Comparison of ENCODE assay signal across 34 cellular contexts in the genomic region with DNA sequence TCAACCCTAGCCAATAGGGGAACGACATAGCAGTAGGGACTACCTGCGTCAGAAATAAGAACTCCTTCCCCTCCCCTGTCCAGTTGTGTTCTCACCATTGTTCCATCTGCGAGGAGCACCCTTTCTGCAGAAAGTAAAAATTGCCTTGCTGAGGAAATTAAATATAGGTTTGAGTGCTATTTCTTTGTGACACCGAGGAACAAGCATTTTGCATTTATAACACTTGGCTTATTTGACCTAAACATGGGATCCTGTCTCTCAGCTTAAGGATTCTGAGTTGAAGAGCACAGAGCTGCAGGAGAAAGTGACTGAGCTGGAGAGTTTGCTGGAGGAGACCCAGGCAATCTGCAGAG. TPM values are rescaled to one million over a fixed set of nuclear protein-coding genes. Genes with fewer than 3 reads are reported as not detected.
"Had no signal": no experiment of that assay in that cellular context is flagged by ENCODE, and none has a peak within 500 bp of the region (broad histone marks: within the 10 kb centered on the region; RNA-seq: fewer than 3 reads in every experiment).

No MANE protein-coding gene starts in this region.

- H3K4me3 Mint-ChIP-seq: activated CD4-positive, alpha-beta memory T cell treated with anti-CD3 and anti-CD28 coated beads for 36 hours; activated T-cell treated with anti-CD3 and anti-CD28 coated beads, Interleukin-2, amount 50 U/mL, for 4 hours; activated T-helper 17 cell treated with anti-CD3 and anti-CD28 coated beads, Interleukin-2, amount 50 U/mL, for 72 hours; central memory CD8-positive, alpha-beta T cell; dendritic cell treated with granulocyte-macrophage colony-stimulating factor and Interleukin-4, amounts not matched to agents 40 ng/mL and 50 ng/mL, for 4 days; endodermal cell; natural killer cell; stimulated activated naive B cell treated with anti-CD40 and anti-IgM and Interleukin-4, amounts not matched to agents 10 μg/mL and 1 μg/mL and 100 μg/mL, for 72 hours had no signal

- H3K27me3 ChIP-seq: esophagus muscularis mucosa, foreskin keratinocyte, heart right ventricle, neutrophil, sigmoid colon, stomach, thyroid gland, upper lobe of left lung, vagina had no signal

- H3K9me3 ChIP-seq: esophagus muscularis mucosa, neutrophil, sigmoid colon, thyroid gland, vagina had no signal

- H3K27ac ChIP-seq: esophagus muscularis mucosa, foreskin keratinocyte, heart right ventricle, left ventricle myocardium inferior, neutrophil, sigmoid colon, stomach, thyroid gland, upper lobe of left lung, vagina, VCaP had no signal

- H3K4me1 ChIP-seq: esophagus muscularis mucosa, foreskin keratinocyte, sigmoid colon, stomach, thyroid gland, upper lobe of left lung, vagina had no signal

- H3K4me3 ChIP-seq: esophagus muscularis mucosa, heart right ventricle, left ventricle myocardium inferior, lung, sigmoid colon, stomach, thyroid gland, upper lobe of left lung, vagina had no signal

- DNase-seq: activated CD4-positive, alpha-beta memory T cell treated with anti-CD3 and anti-CD28 coated beads for 36 hours; activated CD4-positive, alpha-beta T cell treated with anti-CD3 and anti-CD28 coated beads for 48 hours; activated gamma-delta T cell treated with Interleukin-2 at 50 U/mL for 16 hours; activated T-cell treated with anti-CD3 and anti-CD28 coated beads, Interleukin-2, amount 50 U/mL, for 4 hours; endodermal cell; foreskin keratinocyte; heart right ventricle; left ventricle myocardium inferior; mesendoderm; natural killer cell; sigmoid colon; small intestine; stimulated activated CD4-positive, alpha-beta T cell treated with anti-CD3 and anti-CD28 coated beads, Interleukin-1b, Interleukin-23, amount 100 ng/mL, for 48 hours; stimulated activated CD4-positive, alpha-beta T cell treated with anti-CD3 and anti-CD28 coated beads, Interleukin-4, amount 100 ng/mL, for 4 hours; stimulated activated CD8-positive, alpha-beta memory T cell treated with anti-CD3 and anti-CD28 coated beads, Interleukin-4, amount 100 ng/mL, for 48 hours; stimulated activated naive B cell treated with anti-CD40 and anti-IgM and Interleukin-4, amounts not matched to agents 10 μg/mL and 1 μg/mL and 100 μg/mL, for 72 hours; stomach; T-helper 9 cell; thyroid gland; upper lobe of left lung had no signal

- H3K27ac Mint-ChIP-seq: activated CD4-positive, alpha-beta memory T cell treated with anti-CD3 and anti-CD28 coated beads for 36 hours; activated naive CD4-positive, alpha-beta T cell treated with anti-CD3 and anti-CD28 coated beads, Interleukin-2, amount 50 U/mL, for 72 hours; activated T-helper 17 cell treated with anti-CD3 and anti-CD28 coated beads, Interleukin-2, amount 50 U/mL, for 72 hours; dendritic cell treated with granulocyte-macrophage colony-stimulating factor and Interleukin-4, amounts not matched to agents 40 ng/mL and 50 ng/mL, for 4 days; endodermal cell; natural killer cell; progenitor cell of endocrine pancreas; stimulated activated naive B cell treated with anti-CD40 and anti-IgM and Interleukin-4, amounts not matched to agents 10 μg/mL and 1 μg/mL and 100 μg/mL, for 72 hours had no signal

- H3K27me3 Mint-ChIP-seq: activated CD4-positive, alpha-beta memory T cell treated with anti-CD3 and anti-CD28 coated beads for 36 hours; activated T-helper 17 cell treated with anti-CD3 and anti-CD28 coated beads, Interleukin-2, amount 50 U/mL, for 72 hours; central memory CD8-positive, alpha-beta T cell; dendritic cell treated with granulocyte-macrophage colony-stimulating factor and Interleukin-4, amounts not matched to agents 40 ng/mL and 50 ng/mL, for 4 days; progenitor cell of endocrine pancreas; stimulated activated naive B cell treated with anti-CD40 and anti-IgM and Interleukin-4, amounts not matched to agents 10 μg/mL and 1 μg/mL and 100 μg/mL, for 72 hours had no signal

- H3K4me1 Mint-ChIP-seq: central memory CD8-positive, alpha-beta T cell; endodermal cell; natural killer cell had no signal

RNA-seq across cellular contexts. Expression of a gene that starts 48.6 kb away (rescaled TPM):
- total RNA-seq: bronchial epithelial cell, glomerular endothelial cell, osteocyte, renal cortical epithelial cell had no signal
